1 cellular context compared by ENCODE assay signal in the genomic region with DNA sequence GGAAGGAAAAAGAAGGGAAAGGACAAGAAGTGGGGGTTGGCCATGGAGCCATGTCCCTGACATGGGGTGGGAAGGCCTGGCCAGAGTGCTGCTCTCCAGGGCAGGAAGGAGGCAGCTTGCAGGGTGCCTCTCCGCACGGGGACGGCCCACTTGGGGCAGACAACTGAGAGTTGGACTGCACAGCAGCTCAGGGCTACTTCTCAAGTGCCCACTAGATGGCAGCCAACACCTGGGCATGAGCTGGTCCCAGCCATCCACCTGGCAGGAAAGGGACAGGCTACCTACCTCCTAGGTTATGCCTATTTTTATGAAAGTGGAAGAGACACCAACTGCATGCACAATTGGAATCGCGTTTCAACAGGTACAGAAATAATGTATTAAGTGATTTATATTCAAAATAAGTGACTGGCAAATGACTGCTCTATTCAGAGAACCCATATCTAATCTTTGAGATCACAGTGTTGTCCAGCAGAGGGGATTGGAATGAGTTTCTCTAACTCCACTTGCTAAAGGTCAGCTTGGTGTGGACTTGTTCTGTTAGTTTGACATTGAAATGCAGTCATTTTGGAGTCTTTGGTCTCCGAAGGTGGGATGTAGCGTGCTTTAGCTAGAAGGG.
TF ChIP-seq lines count a peak whose summit lies in the region.

No MANE protein-coding gene starts in this region.

TF ChIP-seq in Ishikawa, 13 proteins besides CTCF, POLR2A, EP300 and RAD21 (continued from another document):
- TF ChIP-seq CREB1 (IDR thresholded peaks at IDR 0.05; ENCODE audit: low read depth) (no peak), FOXM1 (IDR thresholded peaks at IDR 0.05; ENCODE audit: borderline replicate concordance, low read depth) (no peak), TEAD4 (IDR thresholded peaks at IDR 0.05) (no peak), EGR1 (IDR thresholded peaks at IDR 0.05) (no peak)
- TF ChIP-seq, protein P1, sequence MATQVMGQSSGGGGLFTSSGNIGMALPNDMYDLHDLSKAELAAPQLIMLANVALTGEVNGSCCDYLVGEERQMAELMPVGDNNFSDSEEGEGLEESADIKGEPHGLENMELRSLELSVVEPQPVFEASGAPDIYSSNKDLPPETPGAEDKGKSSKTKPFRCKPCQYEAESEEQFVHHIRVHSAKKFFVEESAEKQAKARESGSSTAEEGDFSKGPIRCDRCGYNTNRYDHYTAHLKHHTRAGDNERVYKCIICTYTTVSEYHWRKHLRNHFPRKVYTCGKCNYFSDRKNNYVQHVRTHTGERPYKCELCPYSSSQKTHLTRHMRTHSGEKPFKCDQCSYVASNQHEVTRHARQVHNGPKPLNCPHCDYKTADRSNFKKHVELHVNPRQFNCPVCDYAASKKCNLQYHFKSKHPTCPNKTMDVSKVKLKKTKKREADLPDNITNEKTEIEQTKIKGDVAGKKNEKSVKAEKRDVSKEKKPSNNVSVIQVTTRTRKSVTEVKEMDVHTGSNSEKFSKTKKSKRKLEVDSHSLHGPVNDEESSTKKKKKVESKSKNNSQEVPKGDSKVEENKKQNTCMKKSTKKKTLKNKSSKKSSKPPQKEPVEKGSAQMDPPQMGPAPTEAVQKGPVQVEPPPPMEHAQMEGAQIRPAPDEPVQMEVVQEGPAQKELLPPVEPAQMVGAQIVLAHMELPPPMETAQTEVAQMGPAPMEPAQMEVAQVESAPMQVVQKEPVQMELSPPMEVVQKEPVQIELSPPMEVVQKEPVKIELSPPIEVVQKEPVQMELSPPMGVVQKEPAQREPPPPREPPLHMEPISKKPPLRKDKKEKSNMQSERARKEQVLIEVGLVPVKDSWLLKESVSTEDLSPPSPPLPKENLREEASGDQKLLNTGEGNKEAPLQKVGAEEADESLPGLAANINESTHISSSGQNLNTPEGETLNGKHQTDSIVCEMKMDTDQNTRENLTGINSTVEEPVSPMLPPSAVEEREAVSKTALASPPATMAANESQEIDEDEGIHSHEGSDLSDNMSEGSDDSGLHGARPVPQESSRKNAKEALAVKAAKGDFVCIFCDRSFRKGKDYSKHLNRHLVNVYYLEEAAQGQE (IDR thresholded peaks at IDR 0.05; ENCODE audit: low read depth), result no peak
- TF ChIP-seq, protein P2, sequence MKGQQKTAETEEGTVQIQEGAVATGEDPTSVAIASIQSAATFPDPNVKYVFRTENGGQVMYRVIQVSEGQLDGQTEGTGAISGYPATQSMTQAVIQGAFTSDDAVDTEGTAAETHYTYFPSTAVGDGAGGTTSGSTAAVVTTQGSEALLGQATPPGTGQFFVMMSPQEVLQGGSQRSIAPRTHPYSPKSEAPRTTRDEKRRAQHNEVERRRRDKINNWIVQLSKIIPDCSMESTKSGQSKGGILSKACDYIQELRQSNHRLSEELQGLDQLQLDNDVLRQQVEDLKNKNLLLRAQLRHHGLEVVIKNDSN (IDR thresholded peaks at IDR 0.05), result no peak
TF ChIP-seq in Ishikawa: peak in this region for 0.
